Comparison of ENCODE assay signal across 10 cellular contexts in the genomic region with DNA sequence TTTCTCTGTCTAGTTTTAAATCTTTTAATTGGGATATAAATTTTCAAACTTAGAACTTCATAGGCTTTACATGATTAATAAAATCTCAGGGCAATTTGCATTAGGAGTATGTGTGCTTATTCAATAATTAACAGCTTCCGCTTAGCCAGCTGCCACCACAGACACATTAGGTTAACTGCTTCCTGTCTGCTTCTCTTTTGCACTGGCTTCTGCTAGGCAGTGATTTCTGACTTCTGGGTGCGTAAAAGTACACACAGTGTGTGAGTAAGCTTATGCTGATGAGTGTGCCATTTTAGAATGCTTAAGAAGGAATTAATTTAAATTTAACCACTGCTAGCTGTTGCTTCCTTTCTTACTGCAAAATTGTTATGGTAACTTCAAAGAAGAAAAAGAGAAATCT.
DNase-seq lines count a peak whose midpoint lies in the region; ATAC-seq, FAIRE-seq and TF ChIP-seq lines count a peak whose summit lies in the region.
"Had no signal": no experiment of that assay in that cellular context is flagged by ENCODE, and none has a peak within 500 bp of the region (broad histone marks: within the 10 kb centered on the region; RNA-seq: fewer than 3 reads in every experiment).

No MANE protein-coding gene starts in this region.

- no peak for FAIRE-seq in GM12892 (lab: Jason Lieb, UNC)

- no peaks in the 10 kb centered on the region for H3K27me3 ChIP-seq in foreskin keratinocyte

- DNase-seq in RPMI8226 = peak; percentile 9
- DNase-seq in GM12892 (ENCODE audit: insufficient read length) = no peak
- no peak for DNase-seq in foreskin keratinocyte
- DNase-seq in activated naive CD4-positive, alpha-beta T cell treated with anti-CD3 and anti-CD28 coated beads, Interleukin-2, amount 50 U/mL, for 16 hours = no peak
- DNase-seq in medulla oblongata (ENCODE audit: extremely low spot score) = no peak
- DNase-seq: effector CD8-positive, alpha-beta T cell had no signal

- no peak overlapping the region for H3K27ac ChIP-seq in foreskin keratinocyte
- H3K27ac ChIP-seq: C4-2B had no signal

- no peak for TF ChIP-seq CTCF in foreskin keratinocyte (conservative IDR thresholded peaks at IDR 0.05)

- no peaks in the 10 kb centered on the region for H3K4me1 ChIP-seq in foreskin keratinocyte

- peak; percentile 87 for ATAC-seq in GM18499 (IDR thresholded peaks at IDR 0.05; ENCODE audit: insufficient read depth, unreplicated experiment)
- peak; percentile 41 for ATAC-seq in GM19468 (IDR thresholded peaks at IDR 0.05; ENCODE audit: extremely low read depth, unreplicated experiment)
- ATAC-seq in HG03108 (IDR thresholded peaks at IDR 0.05; ENCODE audit: unreplicated experiment) = peak; percentile 71
- ATAC-seq in foreskin keratinocyte = no peak

- no peak for TF ChIP-seq POLR2A in GM12892 (IDR thresholded peaks at IDR 0.05; ENCODE audit: low read depth, low read length)
